Comparison of ENCODE assay signal across 10 cellular contexts in the genomic region with DNA sequence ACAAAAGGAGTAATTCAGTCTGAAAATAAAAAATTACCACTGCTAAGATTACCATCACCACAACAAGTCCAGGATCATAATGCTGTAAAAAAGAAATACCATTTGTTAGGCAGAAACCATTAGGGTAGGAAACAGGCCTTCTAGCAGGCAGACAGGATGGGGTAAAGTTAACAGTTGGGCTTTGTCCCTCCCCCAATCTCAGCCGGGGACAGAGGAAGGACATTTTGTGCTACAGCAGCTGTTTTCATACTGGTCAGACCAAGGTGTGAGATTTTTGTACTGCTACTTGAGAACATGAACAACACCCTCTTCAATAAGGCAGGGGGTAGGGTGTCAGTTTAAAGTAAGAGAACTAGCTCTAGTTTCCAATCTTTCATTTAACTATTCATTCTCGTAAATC. TPM values are rescaled to one million over a fixed set of nuclear protein-coding genes. Genes with fewer than 3 reads are reported as not detected.
A peak's percentile ranks its signal among the peaks of the same experiment; 100 is the strongest.
DNase-seq lines count a peak whose midpoint lies in the region; ATAC-seq lines count a peak whose summit lies in the region.
"Had no signal": no experiment of that assay in that cellular context is flagged by ENCODE, and none has a peak within 500 bp of the region (broad histone marks: within the 10 kb centered on the region; RNA-seq: fewer than 3 reads in every experiment).

No MANE protein-coding gene starts in this region.

- ATAC-seq in left lobe of liver = peak; percentile 21
- peak; percentile 76 for ATAC-seq in stimulated activated effector memory CD8-positive, alpha-beta T cell treated with anti-CD3 and anti-CD28 coated beads, Interleukin-12 subunit alpha, Interleukin-12 subunit beta, amount 100 ng/mL, for 72 hours

- peaks cover 26% of the 10 kb centered on the region for H3K4me1 Mint-ChIP-seq in activated T-cell treated with anti-CD3 and anti-CD28 coated beads, Interleukin-2, amount 50 U/mL, for 24 hours (ENCODE audit: low read depth)
- peaks cover 17% of the 10 kb centered on the region for H3K4me1 Mint-ChIP-seq in activated T-helper 1 cell treated with anti-CD3 and anti-CD28 coated beads, Interleukin-12 subunit alpha, Interleukin-12 subunit beta, Interleukin-2, Interleukin-4 antibody, amounts not matched to agents 30 ng/mL and 10 ng/mL and 1 ng/mL, durations not matched to agents 14 hours and 24 hours and 36 hours (ENCODE audit: low read depth)
- peaks cover 20% of the 10 kb centered on the region for H3K4me1 Mint-ChIP-seq in stimulated activated effector memory CD8-positive, alpha-beta T cell treated with anti-CD3 and anti-CD28 coated beads, Interleukin-12 subunit alpha, Interleukin-12 subunit beta, amount 100 ng/mL, for 72 hours

- H3K27me3 Mint-ChIP-seq in activated T-cell treated with anti-CD3 and anti-CD28 coated beads, Interleukin-2, amount 50 U/mL, for 24 hours = no peaks in the 10 kb centered on the region
- no peaks in the 10 kb centered on the region for H3K27me3 Mint-ChIP-seq in activated T-helper 1 cell treated with anti-CD3 and anti-CD28 coated beads, Interleukin-12 subunit alpha, Interleukin-12 subunit beta, Interleukin-2, Interleukin-4 antibody, amounts not matched to agents 30 ng/mL and 10 ng/mL and 1 ng/mL, durations not matched to agents 14 hours and 24 hours and 36 hours (ENCODE audit: insufficient read depth)

- intact Hi-C loops in activated T-helper 1 cell treated with anti-CD3 and anti-CD28 coated beads, Interleukin-12 subunit alpha, Interleukin-12 subunit beta, Interleukin-2, Interleukin-4 antibody, amounts not matched to agents 30 ng/mL and 10 ng/mL and 1 ng/mL, durations not matched to agents 14 hours and 24 hours and 36 hours (cut with micrococcal nuclease) = no loop called here

- H3K4me3 Mint-ChIP-seq in activated T-cell treated with anti-CD3 and anti-CD28 coated beads, Interleukin-2, amount 50 U/mL, for 24 hours = no peak overlapping the region
- no peak overlapping the region for H3K4me3 Mint-ChIP-seq in activated T-helper 1 cell treated with anti-CD3 and anti-CD28 coated beads, Interleukin-12 subunit alpha, Interleukin-12 subunit beta, Interleukin-2, Interleukin-4 antibody, amounts not matched to agents 30 ng/mL and 10 ng/mL and 1 ng/mL, durations not matched to agents 14 hours and 24 hours and 36 hours
- peak overlapping the region; percentile 3 for H3K4me3 Mint-ChIP-seq in stimulated activated effector memory CD8-positive, alpha-beta T cell treated with anti-CD3 and anti-CD28 coated beads, Interleukin-12 subunit alpha, Interleukin-12 subunit beta, amount 100 ng/mL, for 72 hours

- no peaks in the 10 kb centered on the region for H3K9me3 Mint-ChIP-seq in activated T-cell treated with anti-CD3 and anti-CD28 coated beads, Interleukin-2, amount 50 U/mL, for 24 hours
- no peaks in the 10 kb centered on the region for H3K9me3 Mint-ChIP-seq in activated T-helper 1 cell treated with anti-CD3 and anti-CD28 coated beads, Interleukin-12 subunit alpha, Interleukin-12 subunit beta, Interleukin-2, Interleukin-4 antibody, amounts not matched to agents 30 ng/mL and 10 ng/mL and 1 ng/mL, durations not matched to agents 14 hours and 24 hours and 36 hours
- no peaks in the 10 kb centered on the region for H3K9me3 Mint-ChIP-seq in stimulated activated effector memory CD8-positive, alpha-beta T cell treated with anti-CD3 and anti-CD28 coated beads, Interleukin-12 subunit alpha, Interleukin-12 subunit beta, amount 100 ng/mL, for 72 hours

- DNase-seq in activated T-cell treated with anti-CD3 and anti-CD28 coated beads, Interleukin-2, amount 50 U/mL, for 24 hours = no peak
- no peak for DNase-seq in activated T-cell treated with anti-CD3 and anti-CD28 coated beads, Interleukin-2, amount 50 U/mL, for 48 hours
- DNase-seq in activated T-helper 1 cell treated with anti-CD3 and anti-CD28 coated beads, Interleukin-12 subunit alpha, Interleukin-12 subunit beta, Interleukin-2, Interleukin-4 antibody, amounts not matched to agents 30 ng/mL and 10 ng/mL and 1 ng/mL, durations not matched to agents 14 hours and 24 hours and 36 hours (ENCODE audit: low spot score) = no peak
- no peak for DNase-seq in left lobe of liver (ENCODE audit: low spot score)
- DNase-seq in stimulated activated effector memory CD8-positive, alpha-beta T cell treated with anti-CD3 and anti-CD28 coated beads, Interleukin-12 subunit alpha, Interleukin-12 subunit beta, amount 100 ng/mL, for 72 hours (ENCODE audit: low spot score in 2 of 2) = peak in 1 of 2 donors; percentile 52
- no peak for DNase-seq in C1 segment of cervical spinal cord (lab: John Stamatoyannopoulos, UW)
- no peak for DNase-seq in activated naive CD4-positive, alpha-beta T cell (lab: John Stamatoyannopoulos, UW)
- DNase-seq in GM03348 (ENCODE audit: low spot score) = no peak
- DNase-seq: effector CD4-positive, alpha-beta T cell; T1000 had no signal

- H3K36me3 Mint-ChIP-seq in activated T-cell treated with anti-CD3 and anti-CD28 coated beads, Interleukin-2, amount 50 U/mL, for 24 hours (ENCODE audit: low read depth) = peaks cover 42% of the 10 kb centered on the region
- peaks cover 18% of the 10 kb centered on the region for H3K36me3 Mint-ChIP-seq in activated T-helper 1 cell treated with anti-CD3 and anti-CD28 coated beads, Interleukin-12 subunit alpha, Interleukin-12 subunit beta, Interleukin-2, Interleukin-4 antibody, amounts not matched to agents 30 ng/mL and 10 ng/mL and 1 ng/mL, durations not matched to agents 14 hours and 24 hours and 36 hours (ENCODE audit: low read depth)
- peaks cover 35% of the 10 kb centered on the region for H3K36me3 Mint-ChIP-seq in stimulated activated effector memory CD8-positive, alpha-beta T cell treated with anti-CD3 and anti-CD28 coated beads, Interleukin-12 subunit alpha, Interleukin-12 subunit beta, amount 100 ng/mL, for 72 hours

- peak overlapping the region; percentile 5 for H3K27ac Mint-ChIP-seq in activated T-cell treated with anti-CD3 and anti-CD28 coated beads, Interleukin-2, amount 50 U/mL, for 24 hours
- H3K27ac Mint-ChIP-seq in activated T-helper 1 cell treated with anti-CD3 and anti-CD28 coated beads, Interleukin-12 subunit alpha, Interleukin-12 subunit beta, Interleukin-2, Interleukin-4 antibody, amounts not matched to agents 30 ng/mL and 10 ng/mL and 1 ng/mL, durations not matched to agents 14 hours and 24 hours and 36 hours = peak overlapping the region; percentile 7
- peak overlapping the region; percentile 78 for H3K27ac Mint-ChIP-seq in stimulated activated effector memory CD8-positive, alpha-beta T cell treated with anti-CD3 and anti-CD28 coated beads, Interleukin-12 subunit alpha, Interleukin-12 subunit beta, amount 100 ng/mL, for 72 hours

RNA-seq across cellular contexts. Expression of gene ITGA2B, which starts 49.2 kb away (rescaled TPM):
- 0.44 and 0.71 TPM in 2 replicates for total RNA-seq in activated T-helper 1 cell treated with anti-CD3 and anti-CD28 coated beads, Interleukin-12 subunit alpha, Interleukin-12 subunit beta, Interleukin-2, Interleukin-4 antibody, amounts not matched to agents 30 ng/mL and 10 ng/mL and 1 ng/mL, durations not matched to agents 14 hours and 24 hours and 36 hours
- total RNA-seq in left lobe of liver = 1.1 TPM

Comparison
In these comparisons a context has a peak if more than half of its experiments do, and no peak if none do; other contexts are left out.
1. H3K27ac Mint-ChIP-seq: peak in every context shown above with its lines; median percentile 78 in stimulated activated effector memory CD8-positive, alpha-beta T cell treated with anti-CD3 and anti-CD28 coated beads, Interleukin-12 subunit alpha, Interleukin-12 subunit beta, amount 100 ng/mL, for 72 hours; 7 in activated T-helper 1 cell treated with anti-CD3 and anti-CD28 coated beads, Interleukin-12 subunit alpha, Interleukin-12 subunit beta, Interleukin-2, Interleukin-4 antibody, amounts not matched to agents 30 ng/mL and 10 ng/mL and 1 ng/mL, durations not matched to agents 14 hours and 24 hours and 36 hours; 5 in activated T-cell treated with anti-CD3 and anti-CD28 coated beads, Interleukin-2, amount 50 U/mL, for 24 hours.